Comparison of ENCODE assay signal across 20 cellular contexts in genomic region chr22:26581026-26581425, GRCh38. TPM values are rescaled to one million over a fixed set of nuclear protein-coding genes. Genes with fewer than 3 reads are reported as not detected.
A peak's percentile ranks its signal among the peaks of the same experiment; 100 is the strongest.
DNase-seq lines count a peak whose midpoint lies in the region; ATAC-seq and TF ChIP-seq lines count a peak whose summit lies in the region.
"Had no signal": no experiment of that assay in that cellular context is flagged by ENCODE, and none has a peak within 500 bp of the region (broad histone marks: within the 10 kb centered on the region; RNA-seq: fewer than 3 reads in every experiment).

No MANE protein-coding gene starts in this region.

- H3K4me1 ChIP-seq in HEK293 (ENCODE audit: control insufficient read depth, insufficient read depth, low read length), result no peaks in the 10 kb centered on the region
- H3K4me1 ChIP-seq in naive thymus-derived CD4-positive, alpha-beta T cell (ENCODE audit: control insufficient read depth in 2 of 2, insufficient read depth in 2 of 2, low read length in 2 of 2), result peaks cover 26 to 53% of the 10 kb centered on the region in 2 donors
- H3K4me1 ChIP-seq: BE2C had no signal

- intact Hi-C loops in CD4-positive, alpha-beta T cell (cut with DNase I, micrococcal nuclease), result no loop called here
- intact Hi-C loops in naive thymus-derived CD4-positive, alpha-beta T cell (cut with micrococcal nuclease), result no loop called here

- no peaks in the 10 kb centered on the region for H3K27me3 ChIP-seq in CD4-positive, alpha-beta T cell (ENCODE audit: control insufficient read depth, insufficient read depth, low read length)
- no peaks in the 10 kb centered on the region for H3K27me3 ChIP-seq in naive thymus-derived CD4-positive, alpha-beta T cell (ENCODE audit: control insufficient read depth in 2 of 2, insufficient read depth in 2 of 2, low read length in 2 of 2)
- H3K27me3 ChIP-seq: BE2C, pancreas, tibial nerve had no signal

- no peak overlapping the region for H3K4me3 ChIP-seq in HEK293 (ENCODE audit: low read depth, low read length)
- no peak overlapping the region for H3K4me3 ChIP-seq in naive thymus-derived CD4-positive, alpha-beta T cell (ENCODE audit: low read length)
- H3K4me3 ChIP-seq: pancreas, skin epidermis, tibial nerve had no signal

- H3K27ac Mint-ChIP-seq in CD4-positive, alpha-beta T cell, result peak overlapping the region; percentile 88
- peak overlapping the region; percentile 97 for H3K27ac Mint-ChIP-seq in activated CD8-positive, alpha-beta T cell treated with anti-CD3 and anti-CD28 coated beads, Interleukin-2, amount 10 ng/mL, durations not matched to agents 7 days and 5 days
- peak overlapping the region; percentile 44 to 96 (median 89) for H3K27ac Mint-ChIP-seq in naive thymus-derived CD4-positive, alpha-beta T cell

- no peak overlapping the region for H3K27ac ChIP-seq in CD4-positive, alpha-beta T cell (ENCODE audit: low read depth, low read length)
- no peak overlapping the region for H3K27ac ChIP-seq in HEK293 (ENCODE audit: extremely low read depth, low read depth, low read length)
- no peak overlapping the region for H3K27ac ChIP-seq in naive thymus-derived CD4-positive, alpha-beta T cell (ENCODE audit: low read depth, low read length)
- H3K27ac ChIP-seq: pancreas, tibial nerve had no signal

- peaks cover 10% of the 10 kb centered on the region for H3K36me3 Mint-ChIP-seq in CD4-positive, alpha-beta T cell (ENCODE audit: low read depth)
- H3K36me3 Mint-ChIP-seq in activated CD8-positive, alpha-beta T cell treated with anti-CD3 and anti-CD28 coated beads, Interleukin-2, amount 10 ng/mL, durations not matched to agents 7 days and 5 days (ENCODE audit: low read depth), result peaks cover 62% of the 10 kb centered on the region
- peaks cover 0 to 20% (median 0%) of the 10 kb centered on the region in 5 donors for H3K36me3 Mint-ChIP-seq in naive thymus-derived CD4-positive, alpha-beta T cell

- no peak for TF ChIP-seq POLR2A in GM18505 (IDR thresholded peaks at IDR 0.05; ENCODE audit: borderline replicate concordance, extremely low read depth, insufficient read depth, insufficient read length)

- TF ChIP-seq CTCF in CD4-positive, alpha-beta T cell (IDR thresholded peaks at IDR 0.05), result no peak
- no peak for TF ChIP-seq CTCF in HEK293 (tag by site-specific recombination; IDR thresholded peaks at IDR 0.05)

- H3K9me3 ChIP-seq in CD4-positive, alpha-beta T cell (ENCODE audit: control insufficient read depth, low read length), result no peaks in the 10 kb centered on the region
- no peaks in the 10 kb centered on the region for H3K9me3 ChIP-seq in HEK293 (ENCODE audit: control insufficient read depth, insufficient read depth, low read depth, low read length)
- H3K9me3 ChIP-seq in naive thymus-derived CD4-positive, alpha-beta T cell (ENCODE audit: control insufficient read depth in 2 of 3, low read length in 3 of 3), result no peaks in the 10 kb centered on the region
- H3K9me3 ChIP-seq: BE2C, pancreas, SK-N-SH, tibial nerve had no signal

- H3K27me3 Mint-ChIP-seq in CD4-positive, alpha-beta T cell, result no peaks in the 10 kb centered on the region
- H3K27me3 Mint-ChIP-seq in activated CD8-positive, alpha-beta T cell treated with anti-CD3 and anti-CD28 coated beads, Interleukin-2, amount 10 ng/mL, durations not matched to agents 7 days and 5 days (ENCODE audit: low read depth), result no peaks in the 10 kb centered on the region
- no peaks in the 10 kb centered on the region for H3K27me3 Mint-ChIP-seq in naive thymus-derived CD4-positive, alpha-beta T cell

- H3K36me3 ChIP-seq in HEK293 (ENCODE audit: control insufficient read depth in 2 of 2, insufficient read depth in 1 of 2, low read length in 2 of 2), result peaks cover 0 to 4% of the 10 kb centered on the region in 2 experiments; a peak in 1 of 3 replicates
- no peaks in the 10 kb centered on the region for H3K36me3 ChIP-seq in naive thymus-derived CD4-positive, alpha-beta T cell (ENCODE audit: control insufficient read depth in 2 of 3, insufficient read depth in 3 of 3, low read length in 3 of 3)
- H3K36me3 ChIP-seq: BE2C, pancreas had no signal

- no peak for DNase-seq in CD4-positive, alpha-beta T cell
- DNase-seq in activated CD8-positive, alpha-beta T cell treated with anti-CD3 and anti-CD28 coated beads, Interleukin-2, amount 10 ng/mL, durations not matched to agents 7 days and 5 days, result no peak
- DNase-seq in naive thymus-derived CD4-positive, alpha-beta T cell, result no peak
- no peak for DNase-seq in KG1 (lab: John Stamatoyannopoulos, UW)
- DNase-seq in UCSD-AML1 (lab: John Stamatoyannopoulos, UW; ENCODE audit: unreplicated experiment), result no peak
- DNase-seq in NCI-H187 (lab: John Stamatoyannopoulos, UW), result no peak
- DNase-seq: BE2C; DMS153; effector CD4-positive, alpha-beta T cell; NCI-H1048; NCI-H82; pancreas; SK-N-SH had no signal

- H3K4me1 Mint-ChIP-seq in CD4-positive, alpha-beta T cell (ENCODE audit: low read depth), result peaks cover 56% of the 10 kb centered on the region
- peaks cover 86% of the 10 kb centered on the region for H3K4me1 Mint-ChIP-seq in activated CD8-positive, alpha-beta T cell treated with anti-CD3 and anti-CD28 coated beads, Interleukin-2, amount 10 ng/mL, durations not matched to agents 7 days and 5 days (ENCODE audit: low read depth)
- H3K4me1 Mint-ChIP-seq in naive thymus-derived CD4-positive, alpha-beta T cell, result peaks cover 50 to 70% (median 67%) of the 10 kb centered on the region in 7 donors

- no peak for ATAC-seq in CD4-positive, alpha-beta T cell (ENCODE audit: poor library complexity)
- no peak for ATAC-seq in activated CD8-positive, alpha-beta T cell treated with anti-CD3 and anti-CD28 coated beads, Interleukin-2, amount 10 ng/mL, durations not matched to agents 7 days and 5 days
- ATAC-seq in naive thymus-derived CD4-positive, alpha-beta T cell, result no peak
- ATAC-seq in GM18505 (IDR thresholded peaks at IDR 0.05; ENCODE audit: unreplicated experiment), result no peak
- ATAC-seq: Panc1, pancreas had no signal

- H3K9me3 Mint-ChIP-seq in CD4-positive, alpha-beta T cell, result no peaks in the 10 kb centered on the region
- H3K9me3 Mint-ChIP-seq in activated CD8-positive, alpha-beta T cell treated with anti-CD3 and anti-CD28 coated beads, Interleukin-2, amount 10 ng/mL, durations not matched to agents 7 days and 5 days (ENCODE audit: insufficient read depth), result no peaks in the 10 kb centered on the region
- H3K9me3 Mint-ChIP-seq in naive thymus-derived CD4-positive, alpha-beta T cell, result no peaks in the 10 kb centered on the region

- CTCF ChIA-PET in CD4-positive, alpha-beta T cell (lab: Charles Lee), result no interaction called here
- CTCF ChIA-PET in HEK293 (lab: Yijun Ruan, JAX), result interaction anchor here (0.7 to 1.0 kb wide), 2 partner anchors 16 to 164 kb away, joined by 4 to 7 read pairs; no protein-coding TSS in a partner anchor
- CTCF ChIA-PET in activated CD8-positive, alpha-beta T cell treated with anti-CD3 and anti-CD28 coated beads, Interleukin-2, amount 10 ng/mL, durations not matched to agents 7 days and 5 days (lab: Charles Lee), result interaction anchor here (1.0 to 1.5 kb wide), 2 partner anchors 62 to 78 kb away, joined by 4 read pairs; no protein-coding TSS in a partner anchor
- CTCF ChIA-PET in naive thymus-derived CD4-positive, alpha-beta T cell (lab: Charles Lee), result no interaction called here

- H3K4me3 Mint-ChIP-seq in CD4-positive, alpha-beta T cell, result no peak overlapping the region
- H3K4me3 Mint-ChIP-seq in activated CD8-positive, alpha-beta T cell treated with anti-CD3 and anti-CD28 coated beads, Interleukin-2, amount 10 ng/mL, durations not matched to agents 7 days and 5 days, result peak overlapping the region; percentile 9
- peak overlapping the region in 8 of 10 donors; percentile 25 to 72 (median 57) for H3K4me3 Mint-ChIP-seq in naive thymus-derived CD4-positive, alpha-beta T cell

- POLR2A ChIA-PET in CD4-positive, alpha-beta T cell (lab: Charles Lee), result no interaction called here
- POLR2A ChIA-PET in HEK293 (lab: Yijun Ruan, JAX), result no interaction called here
- POLR2A ChIA-PET in activated CD8-positive, alpha-beta T cell treated with anti-CD3 and anti-CD28 coated beads, Interleukin-2, amount 10 ng/mL, durations not matched to agents 7 days and 5 days (lab: Charles Lee), result no interaction called here
- POLR2A ChIA-PET in naive thymus-derived CD4-positive, alpha-beta T cell (lab: Charles Lee), result interaction anchor here (0.7 to 0.8 kb wide), 2 partner anchors 71 to 110 kb away, joined by 3 read pairs; no protein-coding TSS in a partner anchor

TF ChIP-seq in HEK293, 187 proteins besides CTCF, POLR2A, EP300 and RAD21:
- TF ChIP-seq, protein P1, sequence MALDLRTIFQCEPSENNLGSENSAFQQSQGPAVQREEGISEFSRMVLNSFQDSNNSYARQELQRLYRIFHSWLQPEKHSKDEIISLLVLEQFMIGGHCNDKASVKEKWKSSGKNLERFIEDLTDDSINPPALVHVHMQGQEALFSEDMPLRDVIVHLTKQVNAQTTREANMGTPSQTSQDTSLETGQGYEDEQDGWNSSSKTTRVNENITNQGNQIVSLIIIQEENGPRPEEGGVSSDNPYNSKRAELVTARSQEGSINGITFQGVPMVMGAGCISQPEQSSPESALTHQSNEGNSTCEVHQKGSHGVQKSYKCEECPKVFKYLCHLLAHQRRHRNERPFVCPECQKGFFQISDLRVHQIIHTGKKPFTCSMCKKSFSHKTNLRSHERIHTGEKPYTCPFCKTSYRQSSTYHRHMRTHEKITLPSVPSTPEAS (tag by site-specific recombination; IDR thresholded peaks at IDR 0.05), result peak; percentile 72
- TF ChIP-seq ZNF354C (tag by site-specific recombination; IDR thresholded peaks at IDR 0.05; ENCODE audit: borderline replicate concordance, low read depth) (no peak), ZNF654 (tag by site-specific recombination; IDR thresholded peaks at IDR 0.05; ENCODE audit: low read depth) (no peak), MYNN (tag by site-specific recombination; IDR thresholded peaks at IDR 0.05; ENCODE audit: borderline replicate concordance) (no peak)

RNA-seq across cellular contexts. Expression of gene TPST2, which starts 8.9 kb away (rescaled TPM):
- 1 to 10 TPM; 7.2 to 7.4 TPM for total RNA-seq in CD4-positive, alpha-beta T cell
- 10 to 100 TPM; 62.8 to 68.9 TPM for total RNA-seq in activated CD8-positive, alpha-beta T cell treated with anti-CD3 and anti-CD28 coated beads, Interleukin-2, amount 10 ng/mL, durations not matched to agents 7 days and 5 days
- total RNA-seq in naive thymus-derived CD4-positive, alpha-beta T cell, result 10 to 100 TPM; 16.7 to 44.8 (median 20.6) TPM
- 10 to 100 TPM; 14.4 to 30.5 TPM for polyA plus RNA-seq in naive thymus-derived CD4-positive, alpha-beta T cell

RNA-seq across cellular contexts. Expression of gene CRYBB1, which starts 36.8 kb away (rescaled TPM):
- total RNA-seq in CD4-positive, alpha-beta T cell, result not detected
- not detected for total RNA-seq in activated CD8-positive, alpha-beta T cell treated with anti-CD3 and anti-CD28 coated beads, Interleukin-2, amount 10 ng/mL, durations not matched to agents 7 days and 5 days
- total RNA-seq in naive thymus-derived CD4-positive, alpha-beta T cell, result not detected
- polyA plus RNA-seq in naive thymus-derived CD4-positive, alpha-beta T cell, result not detected
- total RNA-seq: mononuclear cell had no signal

RNA-seq across cellular contexts. Expression of gene CRYBA4, which starts 40.7 kb away (rescaled TPM):
- not detected for total RNA-seq in CD4-positive, alpha-beta T cell
- total RNA-seq in activated CD8-positive, alpha-beta T cell treated with anti-CD3 and anti-CD28 coated beads, Interleukin-2, amount 10 ng/mL, durations not matched to agents 7 days and 5 days, result not detected
- total RNA-seq in naive thymus-derived CD4-positive, alpha-beta T cell, result not detected
- not detected for polyA plus RNA-seq in naive thymus-derived CD4-positive, alpha-beta T cell
- total RNA-seq: H7, mononuclear cell, tibial nerve had no signal
- polyA plus RNA-seq: pancreas, SK-N-SH had no signal

Comparison
In these comparisons a context has a peak if more than half of its experiments do, and no peak if none do; other contexts are left out.
1. CTCF ChIA-PET loops: an anchor here in HEK293 (0.7 to 1.0 kb wide) and activated CD8-positive, alpha-beta T cell treated with anti-CD3 and anti-CD28 coated beads, Interleukin-2, amount 10 ng/mL, durations not matched to agents 7 days and 5 days (1.0 to 1.5 kb wide); none called in CD4-positive, alpha-beta T cell and naive thymus-derived CD4-positive, alpha-beta T cell.